Comparison of ENCODE assay signal across 16 cellular contexts in the genomic region with DNA sequence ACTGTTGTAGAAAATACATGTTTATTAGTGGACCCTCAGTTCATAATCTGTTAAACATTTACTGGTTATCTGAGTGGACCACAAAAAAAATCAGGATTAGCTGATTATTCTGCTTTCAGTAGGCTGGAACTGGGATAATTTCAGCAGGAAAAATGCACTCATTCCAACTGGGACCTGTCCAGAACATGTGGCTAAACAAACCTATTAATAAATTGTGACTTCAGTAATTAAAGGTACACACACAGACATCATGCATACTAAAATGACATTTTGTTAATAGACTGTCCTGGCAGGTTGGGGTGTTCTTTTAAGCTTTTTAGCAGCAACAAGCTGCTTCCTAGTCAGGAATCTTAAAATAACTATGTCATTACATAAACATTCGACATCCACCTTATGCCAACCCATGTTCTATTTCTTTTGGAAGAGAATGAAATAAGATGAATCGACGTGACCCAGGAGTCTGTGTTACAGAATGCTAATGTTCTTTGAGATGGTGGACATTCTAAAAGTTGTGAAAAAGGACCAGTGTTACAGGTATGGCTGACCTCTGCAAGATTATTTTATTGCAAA.
"Had no signal": no experiment of that assay in that cellular context is flagged by ENCODE, and none has a peak within 500 bp of the region (broad histone marks: within the 10 kb centered on the region; RNA-seq: fewer than 3 reads in every experiment).

No MANE protein-coding gene starts in this region.

- H3K4me3 ChIP-seq: adrenal gland, stomach had no signal

- H3K27me3 ChIP-seq: adrenal gland, brain microvascular endothelial cell, stomach had no signal

- H3K36me3 ChIP-seq: adrenal gland, brain microvascular endothelial cell, stomach had no signal

- H3K27ac ChIP-seq: adrenal gland, brain microvascular endothelial cell, epithelial cell of prostate, stomach had no signal

- ATAC-seq: activated T-helper 17 cell treated with anti-CD3 and anti-CD28 coated beads, Interleukin-2, amount 50 U/mL, for 72 hours; effector memory CD8-positive, alpha-beta T cell; SK-N-SH treated with all-trans-retinoic acid at 6 μM for 48 hours had no signal

- DNase-seq: activated CD4-positive, alpha-beta T cell treated with anti-CD3 and anti-CD28 coated beads for 1 hour; activated CD4-positive, alpha-beta T cell treated with anti-CD3 and anti-CD28 coated beads, Interleukin-2, amount 50 U/mL, for 48 hours; adrenal gland; brain microvascular endothelial cell; cerebellar nuclear complex; effector memory CD8-positive, alpha-beta T cell; mesendoderm; occipital lobe; stimulated activated CD4-positive, alpha-beta T cell treated with anti-CD3 and anti-CD28 coated beads, Interleukin-12 subunit alpha, Interleukin-12 subunit beta, amount 100 ng/mL, for 4 hours; stimulated activated CD4-positive, alpha-beta T cell treated with anti-CD3 and anti-CD28 coated beads, Interleukin-2, amount 100 ng/mL, for 24 hours; stomach; T-helper 1 cell; T1000 had no signal

- H3K4me1 ChIP-seq: adrenal gland had no signal
